ENCODE assay signal across 18 cellular contexts in the genomic region with DNA sequence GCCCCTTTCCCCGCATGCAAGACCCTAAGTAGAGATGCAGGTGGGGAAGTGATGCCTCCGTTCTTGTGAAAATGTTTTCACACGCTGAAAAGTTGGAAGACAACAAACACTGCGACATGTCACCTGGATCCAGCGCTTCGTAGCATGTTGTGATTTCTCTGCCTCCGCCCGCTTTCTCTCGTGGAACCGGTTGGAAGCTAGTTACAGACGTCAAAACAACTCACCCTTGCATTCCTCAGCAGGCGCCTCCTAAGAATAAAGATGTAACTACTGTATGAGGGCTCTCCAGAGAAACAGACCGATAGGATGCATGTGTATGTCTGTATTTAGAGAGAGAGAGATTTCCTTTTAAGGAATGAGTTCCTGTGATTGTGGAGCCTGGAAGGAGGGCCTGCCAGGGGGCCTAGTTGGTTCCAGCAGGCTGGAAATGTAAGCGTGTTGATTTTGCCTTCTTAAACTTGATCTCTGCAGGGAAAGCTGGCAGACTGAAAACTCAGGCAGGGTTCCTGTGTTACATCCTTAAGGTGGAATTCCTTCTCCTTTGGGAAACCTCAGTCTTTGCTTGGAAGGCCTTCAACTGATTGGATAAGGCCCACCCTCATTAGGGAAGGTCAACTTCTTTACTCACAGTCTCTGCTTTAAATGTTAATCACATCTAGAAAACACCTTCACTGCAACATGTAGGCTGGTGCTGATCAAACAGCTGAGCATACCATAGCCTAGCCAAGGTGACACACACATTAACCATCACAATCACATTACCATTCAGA.
DNase-seq lines count a peak whose midpoint lies in the region; TF ChIP-seq lines count a peak whose summit lies in the region.
"Had no signal": no experiment of that assay in that cellular context is flagged by ENCODE, and none has a peak within 500 bp of the region (broad histone marks: within the 10 kb centered on the region; RNA-seq: fewer than 3 reads in every experiment).

No MANE protein-coding gene starts in this region.

- CTCF ChIA-PET in activated CD4-positive, alpha-beta memory T cell treated with anti-CD3 and anti-CD28 coated beads, Interleukin-2, amount 10 ng/mL, durations not matched to agents 7 days and 5 days (lab: Charles Lee): interaction anchor here (1.9 to 2.0 kb wide), 2 partner anchors 50 kb away, joined by 9 to 10 read pairs; no protein-coding TSS in a partner anchor
- CTCF ChIA-PET in activated CD4-positive, alpha-beta memory T cell treated with anti-CD3 and anti-CD28 coated beads for 36 hours (lab: Charles Lee): interaction anchor here (1.2 to 1.8 kb wide), 2 partner anchors 50 to 51 kb away, joined by 4 read pairs; no protein-coding TSS in a partner anchor

- H3K36me3 Mint-ChIP-seq in activated CD4-positive, alpha-beta memory T cell treated with anti-CD3 and anti-CD28 coated beads, Interleukin-2, amount 10 ng/mL, durations not matched to agents 7 days and 5 days (ENCODE audit: low read depth): peaks cover 4% of the 10 kb centered on the region
- H3K36me3 Mint-ChIP-seq in activated CD4-positive, alpha-beta memory T cell treated with anti-CD3 and anti-CD28 coated beads for 36 hours: no peaks in the 10 kb centered on the region
- H3K36me3 Mint-ChIP-seq in chondrocyte (ENCODE audit: low read depth): no peaks in the 10 kb centered on the region
- H3K36me3 Mint-ChIP-seq in nephron (ENCODE audit: low read depth): no peaks in the 10 kb centered on the region
- H3K36me3 Mint-ChIP-seq: brain, naive B cell had no signal

- H3K27me3 Mint-ChIP-seq in activated CD4-positive, alpha-beta memory T cell treated with anti-CD3 and anti-CD28 coated beads, Interleukin-2, amount 10 ng/mL, durations not matched to agents 7 days and 5 days: no peaks in the 10 kb centered on the region
- peaks cover 40% of the 10 kb centered on the region for H3K27me3 Mint-ChIP-seq in activated CD4-positive, alpha-beta memory T cell treated with anti-CD3 and anti-CD28 coated beads for 36 hours
- H3K27me3 Mint-ChIP-seq in chondrocyte (ENCODE audit: low read depth): no peaks in the 10 kb centered on the region
- peaks cover 4% of the 10 kb centered on the region for H3K27me3 Mint-ChIP-seq in nephron (ENCODE audit: low read depth)

- H3K4me1 ChIP-seq in transverse colon: peaks cover 0 to 7% (median 3%) of the 10 kb centered on the region in 4 donors
- H3K4me1 ChIP-seq: A549 had no signal

- H3K36me3 ChIP-seq in transverse colon (no peaks in the 10 kb centered on the region), H7 (replicated peaks; ENCODE audit: control insufficient read depth, insufficient read depth, low read length) (no peaks in the 10 kb centered on the region)

- H3K27me3 ChIP-seq in transverse colon (no peaks in the 10 kb centered on the region), H7 (ENCODE audit: control insufficient read depth, insufficient read depth, low read length) (no peaks in the 10 kb centered on the region)

- H3K4me3 ChIP-seq in transverse colon: peak overlapping the region in 1 of 4 donors; percentile 5
- H3K4me3 ChIP-seq in H7 (ENCODE audit: insufficient read depth, low read depth, low read length): no peak overlapping the region
- H3K4me3 ChIP-seq: A549 had no signal

- intact Hi-C loops in activated CD4-positive, alpha-beta memory T cell treated with anti-CD3 and anti-CD28 coated beads for 36 hours (cut with micrococcal nuclease): no loop called here
- intact Hi-C loops in transverse colon (cut with DNase I; ENCODE audit: low total_unique reads): no loop called here

- peak overlapping the region in 3 of 4 donors; percentile 36 to 78 (median 71) for H3K27ac ChIP-seq in transverse colon
- H3K27ac ChIP-seq: A549, KMS-11 had no signal

- in situ Hi-C loops in transverse colon (cut with MboI; ENCODE audit: low pct_ligation_motif_present in 1 of 4, low pct_unique_long_range_greater_than_20kb in 1 of 4, low sequenced_read_pairs in 3 of 4) (no loop called here), GM13976 (cut with MboI; ENCODE audit: low sequenced_read_pairs, unreplicated experiment) (no loop called here)

- peaks cover 40% of the 10 kb centered on the region for H3K4me1 Mint-ChIP-seq in activated CD4-positive, alpha-beta memory T cell treated with anti-CD3 and anti-CD28 coated beads, Interleukin-2, amount 10 ng/mL, durations not matched to agents 7 days and 5 days
- H3K4me1 Mint-ChIP-seq in activated CD4-positive, alpha-beta memory T cell treated with anti-CD3 and anti-CD28 coated beads for 36 hours (ENCODE audit: low read depth): peaks cover 35% of the 10 kb centered on the region
- H3K4me1 Mint-ChIP-seq in chondrocyte (ENCODE audit: low read depth): peaks cover 84% of the 10 kb centered on the region
- H3K4me1 Mint-ChIP-seq in nephron: peaks cover 28% of the 10 kb centered on the region

- TF ChIP-seq CTCF in chondrocyte (IDR thresholded peaks at IDR 0.05): no peak
- no peak for TF ChIP-seq CTCF in nephron (IDR thresholded peaks at IDR 0.05; ENCODE audit: unreplicated experiment in 3 of 3)
- TF ChIP-seq CTCF in transverse colon (IDR thresholded peaks at IDR 0.05): no peak
- TF ChIP-seq CTCF in GM13976 (IDR thresholded peaks at IDR 0.05; ENCODE audit: borderline replicate concordance, control extremely low read depth, extremely low read depth, insufficient read depth, missing control alignments): no peak

- H3K4me3 Mint-ChIP-seq in activated CD4-positive, alpha-beta memory T cell treated with anti-CD3 and anti-CD28 coated beads, Interleukin-2, amount 10 ng/mL, durations not matched to agents 7 days and 5 days: no peak overlapping the region
- H3K4me3 Mint-ChIP-seq in activated CD4-positive, alpha-beta memory T cell treated with anti-CD3 and anti-CD28 coated beads for 36 hours: no peak overlapping the region
- peak overlapping the region; percentile 65 for H3K4me3 Mint-ChIP-seq in chondrocyte (ENCODE audit: unreplicated experiment)
- H3K4me3 Mint-ChIP-seq in nephron: no peak overlapping the region
- H3K4me3 Mint-ChIP-seq: brain, H9 had no signal

- no peak for TF ChIP-seq POLR2A in transverse colon (IDR thresholded peaks at IDR 0.05)

- TF ChIP-seq EP300 in transverse colon (IDR thresholded peaks at IDR 0.05; ENCODE audit: low read depth): no peak

- no peak for DNase-seq in activated CD4-positive, alpha-beta memory T cell treated with anti-CD3 and anti-CD28 coated beads, Interleukin-2, amount 10 ng/mL, durations not matched to agents 7 days and 5 days
- DNase-seq in activated CD4-positive, alpha-beta memory T cell treated with anti-CD3 and anti-CD28 coated beads for 36 hours: no peak
- DNase-seq in chondrocyte (ENCODE audit: low spot score): no peak
- DNase-seq in transverse colon: no peak
- no peak for DNase-seq in GM19238 (ENCODE audit: insufficient read length, low spot score)
- DNase-seq in H7: no peak
- no peak for DNase-seq in GM13976 (ENCODE audit: low spot score)
- DNase-seq: activated CD4-positive, alpha-beta T cell treated with anti-CD3 and anti-CD28 coated beads for 1 hour; activated effector memory CD4-positive, alpha-beta T cell treated with Interleukin-2 at 50 U/mL for 16 hours; CD8-positive, alpha-beta memory T cell; H9; naive B cell; NCI-H1436 treated with DMSO at 0.1 percent for 48 hours; stimulated activated naive CD4-positive, alpha-beta T cell treated with Interleukin-2 at 50 U/mL for 16 hours had no signal

- WGBS in transverse colon (ENCODE audit: low coverage in 1 of 2), 2 donors: 80 to 83% methylated on average over 7 to 14 of the region's 14 CpGs

- H3K27ac Mint-ChIP-seq in activated CD4-positive, alpha-beta memory T cell treated with anti-CD3 and anti-CD28 coated beads, Interleukin-2, amount 10 ng/mL, durations not matched to agents 7 days and 5 days: peak overlapping the region; percentile 18
- no peak overlapping the region for H3K27ac Mint-ChIP-seq in activated CD4-positive, alpha-beta memory T cell treated with anti-CD3 and anti-CD28 coated beads for 36 hours
- H3K27ac Mint-ChIP-seq in chondrocyte (ENCODE audit: unreplicated experiment) (peak overlapping the region; percentile 88), nephron (peak overlapping the region; percentile 8 to 43 (median 10))
- H3K27ac Mint-ChIP-seq: H9 had no signal

- no peaks in the 10 kb centered on the region for H3K9me3 ChIP-seq in transverse colon
- H3K9me3 ChIP-seq: A549 had no signal

- peaks cover 2% of the 10 kb centered on the region for H3K9me3 Mint-ChIP-seq in activated CD4-positive, alpha-beta memory T cell treated with anti-CD3 and anti-CD28 coated beads, Interleukin-2, amount 10 ng/mL, durations not matched to agents 7 days and 5 days
- no peaks in the 10 kb centered on the region for H3K9me3 Mint-ChIP-seq in activated CD4-positive, alpha-beta memory T cell treated with anti-CD3 and anti-CD28 coated beads for 36 hours
- H3K9me3 Mint-ChIP-seq in chondrocyte (ENCODE audit: low read depth): no peaks in the 10 kb centered on the region
- no peaks in the 10 kb centered on the region for H3K9me3 Mint-ChIP-seq in nephron
- H3K9me3 Mint-ChIP-seq: CD8-positive, alpha-beta memory T cell; H9 had no signal

- POLR2A ChIA-PET in activated CD4-positive, alpha-beta memory T cell treated with anti-CD3 and anti-CD28 coated beads, Interleukin-2, amount 10 ng/mL, durations not matched to agents 7 days and 5 days (lab: Charles Lee): interaction anchor here (0.9 kb wide), 1 partner anchor 461 kb away, joined by 3 read pairs; no protein-coding TSS in a partner anchor
- POLR2A ChIA-PET in activated CD4-positive, alpha-beta memory T cell treated with anti-CD3 and anti-CD28 coated beads for 36 hours (lab: Charles Lee): no interaction called here
